Comparison of ENCODE assay signal across 23 cellular contexts in the genomic region with DNA sequence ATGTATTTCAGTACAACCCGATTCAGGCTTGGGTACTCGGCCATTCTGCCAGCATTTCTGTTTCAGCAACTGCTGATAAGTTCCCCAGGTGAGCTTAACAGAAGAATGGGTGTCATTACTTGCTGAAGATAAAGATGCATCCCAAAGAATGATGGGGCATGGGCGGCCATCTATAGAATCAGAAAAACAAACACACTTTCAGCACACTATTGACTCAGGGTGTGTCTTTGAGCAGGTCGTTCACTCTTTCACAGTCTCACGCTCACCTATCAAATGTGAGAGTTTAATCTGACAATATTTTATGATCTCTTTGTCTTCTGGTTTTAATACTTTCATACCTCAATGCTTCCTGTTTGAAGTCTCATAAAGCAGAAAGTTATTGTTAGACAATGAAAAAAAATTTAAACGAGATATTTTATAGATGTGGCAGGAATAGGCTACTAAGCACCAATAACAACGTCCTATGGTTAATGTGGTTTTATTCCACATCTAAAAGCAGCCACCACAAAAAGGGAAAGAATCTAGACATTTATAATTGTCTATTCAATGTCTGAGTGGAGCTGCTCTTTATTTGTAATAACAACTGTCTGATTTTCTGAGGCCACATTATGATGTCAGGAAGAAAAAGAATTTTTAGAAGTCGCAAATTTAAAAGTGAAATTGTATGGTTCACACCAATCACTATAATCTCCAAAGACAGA. TPM values are rescaled to one million over a fixed set of nuclear protein-coding genes. Genes with fewer than 3 reads are reported as not detected.
DNase-seq lines count a peak whose midpoint lies in the region; FAIRE-seq and TF ChIP-seq lines count a peak whose summit lies in the region.
"Had no signal": no experiment of that assay in that cellular context is flagged by ENCODE, and none has a peak within 500 bp of the region (broad histone marks: within the 10 kb centered on the region; RNA-seq: fewer than 3 reads in every experiment).

No MANE protein-coding gene starts in this region.

- H3K36me3 Mint-ChIP-seq in Caco-2 (ENCODE audit: insufficient read depth, unreplicated experiment) (peaks cover 71% of the 10 kb centered on the region), mesothelial cell of epicardium (peaks cover 39% of the 10 kb centered on the region)
- H3K36me3 Mint-ChIP-seq: activated naive CD8-positive, alpha-beta T cell treated with anti-CD3 and anti-CD28 coated beads, Interleukin-2, amount 10 ng/mL, durations not matched to agents 7 days and 5 days; CD4-positive, CD25-positive, alpha-beta regulatory T cell; natural killer cell treated with Interleukin-12 subunit alpha and Interleukin-12 subunit beta and Interleukin-15 and Interleukin-18, amount 100 ng/mL, for 72 hours had no signal

- H2AFZ ChIP-seq in osteoblast (ENCODE audit: low read length) = no peak overlapping the region
- H2AFZ ChIP-seq: GM23248 had no signal

- peaks cover 7% of the 10 kb centered on the region for H3K79me2 ChIP-seq in osteoblast (ENCODE audit: insufficient read depth, low read length)

- H3K4me1 ChIP-seq in Caco-2 (peaks cover 48% of the 10 kb centered on the region), osteoblast (ENCODE audit: insufficient read depth, low read length) (peaks cover 11% of the 10 kb centered on the region)
- H3K4me1 ChIP-seq: body of pancreas had no signal

- H3K27me3 ChIP-seq in Caco-2 (replicated peaks; ENCODE audit: control insufficient read depth, insufficient read depth, low read length) (no peaks in the 10 kb centered on the region), osteoblast (ENCODE audit: insufficient read depth, low read length) (no peaks in the 10 kb centered on the region)
- H3K27me3 ChIP-seq: body of pancreas had no signal

- H3K27ac ChIP-seq in osteoblast (ENCODE audit: low read depth, low read length) = no peak overlapping the region
- H3K27ac ChIP-seq: body of pancreas, coronary artery, GM23248 had no signal

- peak; percentile 57 to 70 for DNase-seq in Caco-2
- peak; percentile 2 for DNase-seq in NCI-H345 (lab: John Stamatoyannopoulos, UW)
- DNase-seq in osteoblast (ENCODE audit: insufficient read length, low spot score, missing footprints) = peak; percentile 55
- DNase-seq in NCI-H1105 (lab: John Stamatoyannopoulos, UW) = no peak
- DNase-seq in mesothelial cell of epicardium (ENCODE audit: low spot score in 2 of 2, unreplicated experiment in 2 of 2) = no peak
- DNase-seq in DMS 273 (lab: John Stamatoyannopoulos, UW; ENCODE audit: unreplicated experiment) = no peak
- DNase-seq in HuH-7 (ENCODE audit: low spot score) = no peak
- DNase-seq: activated CD8-positive, alpha-beta memory T cell treated with anti-CD3 and anti-CD28 coated beads, Interleukin-2, amount 50 U/mL, for 4 hours; activated naive CD8-positive, alpha-beta T cell treated with anti-CD3 and anti-CD28 coated beads, Interleukin-2, amount 10 ng/mL, durations not matched to agents 7 days and 5 days; body of pancreas; CD4-positive, CD25-positive, alpha-beta regulatory T cell; DMS79 treated with DMSO at 0.1 percent for 48 hours; glutamatergic neuron; GM23248; HFFc6; KBM-7; NCI-H1694 treated with DMSO at 0.1 percent for 48 hours; NCI-H226 had no signal

- no TSS peak for BruUV-seq in Caco-2 (replicated peaks; lab: Mats Ljungman, UMichigan)

- CTCF ChIA-PET in Caco-2 (lab: Charles Lee) = interaction anchor here (1.5 kb wide), 1 partner anchor 15 kb away, joined by 4 read pairs; no protein-coding TSS in a partner anchor

- H3K36me3 ChIP-seq in Caco-2 (ENCODE audit: control insufficient read depth, insufficient read depth, low read length) (no peaks in the 10 kb centered on the region), osteoblast (ENCODE audit: insufficient read depth, low read length) (no peaks in the 10 kb centered on the region)

- H3K4me3 ChIP-seq in Caco-2 (ENCODE audit: low read depth, low read length) (no peak overlapping the region), osteoblast (ENCODE audit: insufficient read depth, low read length) (no peak overlapping the region)
- H3K4me3 ChIP-seq: body of pancreas, coronary artery, GM23248 had no signal

- H3K4me3 Mint-ChIP-seq in Caco-2 (ENCODE audit: unreplicated experiment) = peak overlapping the region; percentile 22
- no peak overlapping the region for H3K4me3 Mint-ChIP-seq in mesothelial cell of epicardium
- H3K4me3 Mint-ChIP-seq: activated naive CD8-positive, alpha-beta T cell treated with anti-CD3 and anti-CD28 coated beads, Interleukin-2, amount 10 ng/mL, durations not matched to agents 7 days and 5 days; CD4-positive, CD25-positive, alpha-beta regulatory T cell; HFFc6; natural killer cell treated with Interleukin-12 subunit alpha and Interleukin-12 subunit beta and Interleukin-15 and Interleukin-18, amount 100 ng/mL, for 72 hours; T-helper 1 cell treated with Interleukin-12 subunit alpha and Interleukin-12 subunit beta and Interleukin-4 antibody, amounts not matched to agents 30 μg/mL and 1 μg/mL, for 36 hours had no signal

- H3K9me3 ChIP-seq in Caco-2 (no peaks in the 10 kb centered on the region), osteoblast (ENCODE audit: low read depth, low read length) (no peaks in the 10 kb centered on the region)
- H3K9me3 ChIP-seq: body of pancreas had no signal

- POLR2A ChIA-PET in Caco-2 (lab: Charles Lee) = interaction anchor here (0.7 kb wide), 1 partner anchor 60 kb away, joined by 3 read pairs; no protein-coding TSS in a partner anchor

- H3K27me3 Mint-ChIP-seq in Caco-2 (ENCODE audit: insufficient read depth, unreplicated experiment) = no peaks in the 10 kb centered on the region
- H3K27me3 Mint-ChIP-seq in mesothelial cell of epicardium (ENCODE audit: low read depth) = no peaks in the 10 kb centered on the region
- H3K27me3 Mint-ChIP-seq: activated naive CD8-positive, alpha-beta T cell treated with anti-CD3 and anti-CD28 coated beads, Interleukin-2, amount 10 ng/mL, durations not matched to agents 7 days and 5 days; natural killer cell treated with Interleukin-12 subunit alpha and Interleukin-12 subunit beta and Interleukin-15 and Interleukin-18, amount 100 ng/mL, for 72 hours had no signal

- H3K9me3 Mint-ChIP-seq in Caco-2 (ENCODE audit: unreplicated experiment) = no peaks in the 10 kb centered on the region
- peaks cover 24% of the 10 kb centered on the region for H3K9me3 Mint-ChIP-seq in mesothelial cell of epicardium
- H3K9me3 Mint-ChIP-seq: activated naive CD8-positive, alpha-beta T cell treated with anti-CD3 and anti-CD28 coated beads, Interleukin-2, amount 10 ng/mL, durations not matched to agents 7 days and 5 days; activated T-helper 2 cell treated with anti-CD3 and anti-CD28 coated beads, Interferon-gamma antibody, Interleukin-2, Interleukin-4, amounts not matched to agents 10 μg/mL and 5 μg/mL and 100 μg/mL, durations not matched to agents 14 hours and 24 hours and 36 hours; HFFc6; T-helper 1 cell treated with Interleukin-12 subunit alpha and Interleukin-12 subunit beta and Interleukin-4 antibody, amounts not matched to agents 30 μg/mL and 1 μg/mL, for 36 hours had no signal

- H4K20me1 ChIP-seq in osteoblast (ENCODE audit: insufficient read depth, low read length) = no peaks in the 10 kb centered on the region

- peak; percentile 71 for FAIRE-seq in colon (lab: Jason Lieb, UNC)

- TF ChIP-seq CTCF in Caco-2 (IDR thresholded peaks at IDR 0.05; ENCODE audit: insufficient read depth in 1 of 2, low read depth in 1 of 2, low read length in 1 of 2, severe bottlenecking in 1 of 2, unreplicated experiment in 1 of 2) = no peak
- no peak for TF ChIP-seq CTCF in osteoblast (IDR thresholded peaks at IDR 0.05; ENCODE audit: extremely low read depth, low read depth, low read length)
- no peak for TF ChIP-seq CTCF in mesothelial cell of epicardium (IDR thresholded peaks at IDR 0.05; ENCODE audit: unreplicated experiment)

- peak overlapping the region; percentile 55 for H3K27ac Mint-ChIP-seq in Caco-2 (ENCODE audit: unreplicated experiment)
- H3K27ac Mint-ChIP-seq in mesothelial cell of epicardium = no peak overlapping the region
- H3K27ac Mint-ChIP-seq: activated naive CD8-positive, alpha-beta T cell treated with anti-CD3 and anti-CD28 coated beads, Interleukin-2, amount 10 ng/mL, durations not matched to agents 7 days and 5 days; activated T-helper 2 cell treated with anti-CD3 and anti-CD28 coated beads, Interferon-gamma antibody, Interleukin-2, Interleukin-4, amounts not matched to agents 10 μg/mL and 5 μg/mL and 100 μg/mL, durations not matched to agents 14 hours and 24 hours and 36 hours; CD4-positive, CD25-positive, alpha-beta regulatory T cell; HFFc6; natural killer cell treated with Interleukin-12 subunit alpha and Interleukin-12 subunit beta and Interleukin-15 and Interleukin-18, amount 100 ng/mL, for 72 hours; T-helper 1 cell treated with Interleukin-12 subunit alpha and Interleukin-12 subunit beta and Interleukin-4 antibody, amounts not matched to agents 30 μg/mL and 1 μg/mL, for 36 hours had no signal

- no peak overlapping the region for H3K4me2 ChIP-seq in osteoblast (ENCODE audit: insufficient read depth, low read length)

- intact Hi-C loops in Caco-2 (cut with micrococcal nuclease; ENCODE audit: unreplicated experiment) = loop anchor here (1.0 to 5.0 kb wide), 3 partner anchors 14 to 161 kb away; no protein-coding TSS in a partner anchor

- peaks cover 26% of the 10 kb centered on the region for H3K4me1 Mint-ChIP-seq in Caco-2 (ENCODE audit: low read depth, unreplicated experiment)
- H3K4me1 Mint-ChIP-seq in mesothelial cell of epicardium = peaks cover 45% of the 10 kb centered on the region
- H3K4me1 Mint-ChIP-seq: activated naive CD8-positive, alpha-beta T cell treated with anti-CD3 and anti-CD28 coated beads, Interleukin-2, amount 10 ng/mL, durations not matched to agents 7 days and 5 days; CD4-positive, CD25-positive, alpha-beta regulatory T cell had no signal

RNA-seq across cellular contexts. Expression of a gene that starts 17.0 kb away (rescaled TPM):
- total RNA-seq in Caco-2 (2022) (42.5 and 48.5 TPM in 2 replicates), osteoblast (35.4 and 42.0 TPM in 2 replicates), mesothelial cell of epicardium (28.3 to 29.1 TPM (median 29.0 TPM) in 3 replicates)
- total RNA-seq: activated T-helper 2 cell treated with anti-CD3 and anti-CD28 coated beads, Interferon-gamma antibody, Interleukin-2, Interleukin-4, amounts not matched to agents 10 μg/mL and 5 μg/mL and 100 μg/mL, durations not matched to agents 14 hours and 24 hours and 36 hours; CD4-positive, CD25-positive, alpha-beta regulatory T cell; natural killer cell treated with Interleukin-12 subunit alpha and Interleukin-12 subunit beta and Interleukin-15 and Interleukin-18, amount 100 ng/mL, for 72 hours had no signal

RNA-seq across cellular contexts. Expression of a gene that starts 54.5 kb away (rescaled TPM):
- total RNA-seq in Caco-2 (2022) (15.5 and 17.9 TPM in 2 replicates), osteoblast (6.8 and 8.0 TPM in 2 replicates), mesothelial cell of epicardium (5.4 to 6.3 TPM (median 5.7 TPM) in 3 replicates)
- total RNA-seq: CD4-positive, CD25-positive, alpha-beta regulatory T cell had no signal

Comparison
In these comparisons a context has a peak if more than half of its experiments do, and no peak if none do; other contexts are left out.
1. DNase-seq: peak in Caco-2 (2 of 2), NCI-H345 (single experiment) and osteoblast (single experiment); none in NCI-H1105 (single experiment), mesothelial cell of epicardium (0 of 2), DMS 273 (single experiment) and HuH-7 (single experiment).